27 cellular contexts compared by ENCODE assay signal in the genomic region with DNA sequence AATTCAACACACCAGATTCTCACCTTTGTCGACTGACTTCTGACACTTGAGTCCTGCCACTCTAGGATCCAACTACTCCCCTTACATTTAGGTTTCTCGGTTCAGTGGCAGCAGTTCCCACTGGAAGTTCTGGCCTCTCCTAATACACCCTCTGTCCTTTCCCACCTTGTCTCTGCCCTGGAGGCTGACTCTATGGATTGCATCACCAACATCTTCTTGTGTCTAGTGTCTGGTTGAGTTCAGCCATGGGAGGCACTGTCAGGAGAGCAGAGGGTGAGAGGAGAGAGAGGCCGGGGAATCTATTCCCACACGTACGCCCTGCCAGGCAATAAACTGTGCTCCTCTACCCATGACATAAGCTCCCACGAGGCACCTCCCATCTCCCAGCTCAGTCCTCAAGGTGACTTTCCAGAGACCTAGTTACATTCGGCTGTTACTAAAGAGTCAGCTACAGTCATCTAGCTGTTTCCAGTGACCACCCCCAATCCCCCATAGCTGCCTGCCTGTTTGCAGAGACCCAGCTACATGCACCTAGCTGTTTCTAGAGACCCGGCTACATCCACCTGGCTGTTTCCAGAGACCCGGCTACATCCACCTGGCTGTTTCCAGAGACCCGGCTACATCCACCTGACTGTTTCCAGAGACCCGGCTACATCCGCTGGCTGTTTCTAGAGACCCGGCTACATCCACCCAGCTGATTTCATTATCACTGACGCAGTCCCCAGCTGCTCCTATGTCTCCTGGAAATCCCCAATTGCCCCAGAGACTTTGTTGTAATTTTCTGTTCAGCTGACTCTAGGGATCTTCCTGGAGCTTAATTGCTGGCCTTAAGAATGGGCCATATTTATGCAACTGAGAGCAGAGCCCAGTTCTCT. TPM values are rescaled to one million over a fixed set of nuclear protein-coding genes. Genes with fewer than 3 reads are reported as not detected.
DNase-seq lines count a peak whose midpoint lies in the region; FAIRE-seq and TF ChIP-seq lines count a peak whose summit lies in the region.
"Had no signal": no experiment of that assay in that cellular context is flagged by ENCODE, and none has a peak within 500 bp of the region (broad histone marks: within the 10 kb centered on the region; RNA-seq: fewer than 3 reads in every experiment).

No MANE protein-coding gene starts in this region.

- TF ChIP-seq CTCF in A673 (conservative IDR thresholded peaks at IDR 0.05; ENCODE audit: low read depth, low read length): no peak
- no peak for TF ChIP-seq CTCF in GM10266 (IDR thresholded peaks at IDR 0.05; ENCODE audit: control insufficient read depth, insufficient read depth, low read depth, missing control alignments)
- no peak for TF ChIP-seq CTCF in D721Med (IDR thresholded peaks at IDR 0.05; ENCODE audit: insufficient read depth, missing control alignments)

- BruUV-seq in A673 (replicated peaks; lab: Mats Ljungman, UMichigan): no TSS peak

- no peaks in the 10 kb centered on the region for H3K36me3 ChIP-seq in A673 (ENCODE audit: insufficient read depth, low read length, poor library complexity, severe bottlenecking)
- H3K36me3 ChIP-seq: MG63, SJCRH30, tibial nerve had no signal

- DNase-seq in A673 (ENCODE audit: low spot score): peak; percentile 36
- DNase-seq in GM10266 (ENCODE audit: extremely low spot score): peak; percentile 46
- DNase-seq in NCI-H69 (lab: John Stamatoyannopoulos, UW): peak; percentile 66
- no peak for DNase-seq in dermis blood vessel endothelial cell
- no peak for DNase-seq in superior temporal gyrus (ENCODE audit: extremely low spot score)
- DNase-seq in NCI-H1048 (lab: John Stamatoyannopoulos, UW): no peak
- no peak for DNase-seq in D721Med (ENCODE audit: insufficient read length, low spot score)
- DNase-seq: activated CD4-positive, alpha-beta T cell treated with anti-CD3 and anti-CD28 coated beads for 4 hours; activated naive CD4-positive, alpha-beta T cell treated with anti-CD3 and anti-CD28 coated beads, Interleukin-2, amount 10 ng/mL, durations not matched to agents 7 days and 5 days; activated T-cell treated with anti-CD3 and anti-CD28 coated beads, Interleukin-2, amount 50 U/mL, for 72 hours; C1 segment of cervical spinal cord; GM23248; head of caudate nucleus; IMR-90; MG63; naive thymus-derived CD8-positive, alpha-beta T cell; PC-3; stimulated activated CD4-positive, alpha-beta T cell treated with anti-CD3 and anti-CD28 coated beads, Interleukin-4, amount 100 ng/mL, for 24 hours; T-helper 1 cell had no signal

- POLR2A ChIA-PET in A673 (lab: Charles Lee; ENCODE audit: low non-redundant PET): no interaction called here

- no peak overlapping the region for H3K27ac ChIP-seq in A673 (ENCODE audit: low read depth, low read length, poor library complexity, severe bottlenecking)
- H3K27ac ChIP-seq: A549, GM23248, HL-60, SJCRH30, tibial nerve had no signal

- FAIRE-seq in D721Med (lab: Jason Lieb, UNC): no peak
- FAIRE-seq: A549, endothelial cell of umbilical vein, G401.6 had no signal

- H3K4me3 ChIP-seq in A673 (ENCODE audit: low read depth, low read length, poor library complexity, severe bottlenecking) (no peak overlapping the region), iPS-18c (ENCODE audit: insufficient read depth, low read depth, low read length) (peak overlapping the region; percentile 9; the same call in 1 of the 2 replicates)
- H3K4me3 ChIP-seq: A549, GM23248, MG63, SJCRH30, tibial nerve had no signal

- H3K9me3 ChIP-seq in A673 (ENCODE audit: low read depth, low read length, poor library complexity, severe bottlenecking) (no peaks in the 10 kb centered on the region), iPS-18c (ENCODE audit: control insufficient read depth, insufficient read depth, low read length) (peaks cover 4% of the 10 kb centered on the region)
- H3K9me3 ChIP-seq: A549, SJCRH30, tibial nerve had no signal

- H3K4me1 ChIP-seq in A673 (ENCODE audit: insufficient read depth, low read length, poor library complexity, severe bottlenecking): peaks cover 7% of the 10 kb centered on the region
- H3K4me1 ChIP-seq: A549, SJCRH30, tibial nerve had no signal

- H3K27me3 ChIP-seq in A673 (replicated peaks; ENCODE audit: insufficient read depth, low read depth, low read length, poor library complexity): no peaks in the 10 kb centered on the region
- H3K27me3 ChIP-seq: MG63, SJCRH30, tibial nerve had no signal

- CTCF ChIA-PET in A673 (lab: Charles Lee): no interaction called here

- intact Hi-C loops in A673 (cut with micrococcal nuclease; ENCODE audit: unreplicated experiment): loop anchor here (5.0 kb wide), 1 partner anchor 263 kb away; no protein-coding TSS in a partner anchor

RNA-seq across cellular contexts. Expression of a gene that starts 8.1 kb away (rescaled TPM):
- total RNA-seq in A673 (2021): not detected in 2 replicates
- not detected in 2 replicates for total RNA-seq in dermis blood vessel endothelial cell
- total RNA-seq: activated T-cell treated with anti-CD3 and anti-CD28 coated beads, Interleukin-2, amount 50 U/mL, for 72 hours; dermis microvascular lymphatic vessel endothelial cell; endothelial cell of umbilical vein; GM23248; IMR-90; PC-3; SJCRH30 had no signal

RNA-seq across cellular contexts. Expression of a gene that starts 24.4 kb away (rescaled TPM):
- not detected in 2 replicates for total RNA-seq in A673 (2021)
- total RNA-seq in dermis blood vessel endothelial cell: not detected in 2 replicates
- total RNA-seq: dermis microvascular lymphatic vessel endothelial cell, endothelial cell of umbilical vein, GM23248, IMR-90, PC-3, SJCRH30 had no signal

Comparison
In these comparisons a context has a peak if more than half of its experiments do, and no peak if none do; other contexts are left out.
1. DNase-seq: peak in A673 (single experiment), GM10266 (single experiment) and NCI-H69 (single experiment); none in dermis blood vessel endothelial cell (single experiment), superior temporal gyrus (single experiment), NCI-H1048 (single experiment) and D721Med (single experiment).